In the genomic region with DNA sequence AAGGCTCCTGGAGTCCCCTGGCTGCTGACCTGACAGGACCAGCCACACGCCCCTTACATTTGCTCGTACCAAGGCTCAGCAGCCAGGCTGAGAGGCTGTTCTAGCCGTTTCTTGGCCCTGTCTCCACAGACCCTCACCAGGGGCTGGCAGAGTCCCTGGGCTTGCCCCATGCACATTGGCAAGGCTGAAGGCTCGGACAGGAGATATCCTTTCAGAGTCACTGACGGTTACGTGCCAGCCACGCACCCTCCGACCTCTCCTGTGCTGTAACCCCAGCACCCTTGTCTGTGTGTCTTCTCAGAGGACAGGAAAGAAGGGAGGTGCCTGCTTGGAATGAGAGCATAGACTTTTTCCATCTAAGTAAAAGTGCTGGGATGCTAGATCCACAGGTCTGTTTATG, we compare ENCODE assay signal across 1 cellular context.
TF ChIP-seq lines count a peak whose summit lies in the region.

No MANE protein-coding gene starts in this region.

TF ChIP-seq in IMR-90, 13 proteins besides CTCF, POLR2A, EP300 and RAD21:
- TF ChIP-seq, protein P1, sequence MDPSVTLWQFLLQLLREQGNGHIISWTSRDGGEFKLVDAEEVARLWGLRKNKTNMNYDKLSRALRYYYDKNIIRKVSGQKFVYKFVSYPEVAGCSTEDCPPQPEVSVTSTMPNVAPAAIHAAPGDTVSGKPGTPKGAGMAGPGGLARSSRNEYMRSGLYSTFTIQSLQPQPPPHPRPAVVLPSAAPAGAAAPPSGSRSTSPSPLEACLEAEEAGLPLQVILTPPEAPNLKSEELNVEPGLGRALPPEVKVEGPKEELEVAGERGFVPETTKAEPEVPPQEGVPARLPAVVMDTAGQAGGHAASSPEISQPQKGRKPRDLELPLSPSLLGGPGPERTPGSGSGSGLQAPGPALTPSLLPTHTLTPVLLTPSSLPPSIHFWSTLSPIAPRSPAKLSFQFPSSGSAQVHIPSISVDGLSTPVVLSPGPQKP (IDR thresholded peaks at IDR 0.05; ENCODE audit: borderline replicate concordance, low read depth, low read length): no peak
- TF ChIP-seq, protein P2, sequence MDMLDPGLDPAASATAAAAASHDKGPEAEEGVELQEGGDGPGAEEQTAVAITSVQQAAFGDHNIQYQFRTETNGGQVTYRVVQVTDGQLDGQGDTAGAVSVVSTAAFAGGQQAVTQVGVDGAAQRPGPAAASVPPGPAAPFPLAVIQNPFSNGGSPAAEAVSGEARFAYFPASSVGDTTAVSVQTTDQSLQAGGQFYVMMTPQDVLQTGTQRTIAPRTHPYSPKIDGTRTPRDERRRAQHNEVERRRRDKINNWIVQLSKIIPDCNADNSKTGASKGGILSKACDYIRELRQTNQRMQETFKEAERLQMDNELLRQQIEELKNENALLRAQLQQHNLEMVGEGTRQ (IDR thresholded peaks at IDR 0.05; ENCODE audit: low read depth, low read length): no peak
- TF ChIP-seq MAFK (IDR thresholded peaks at IDR 0.05; ENCODE audit: low read depth, low read length) (no peak), RFX5 (IDR thresholded peaks at IDR 0.05; ENCODE audit: low read depth, low read length) (no peak), NFE2L2 (IDR thresholded peaks at IDR 0.05; ENCODE audit: low read depth, low read length) (no peak), MAZ (IDR thresholded peaks at IDR 0.05; ENCODE audit: borderline replicate concordance, low read depth, low read length) (no peak), BHLHE40 (IDR thresholded peaks at IDR 0.05; ENCODE audit: low read depth, low read length) (no peak), CEBPB (IDR thresholded peaks at IDR 0.05; ENCODE audit: low read depth, low read length) (no peak), SMC3 (IDR thresholded peaks at IDR 0.05; ENCODE audit: low read depth, low read length) (no peak), RCOR1 (IDR thresholded peaks at IDR 0.05; ENCODE audit: insufficient replicate concordance, low read length) (no peak), CHD1 (IDR thresholded peaks at IDR 0.05; ENCODE audit: low read depth, low read length) (no peak), MXI1 (IDR thresholded peaks at IDR 0.05; ENCODE audit: borderline replicate concordance, low read depth, low read length) (no peak)
